Comparison of ENCODE assay signal across 1 cellular context in the genomic region with DNA sequence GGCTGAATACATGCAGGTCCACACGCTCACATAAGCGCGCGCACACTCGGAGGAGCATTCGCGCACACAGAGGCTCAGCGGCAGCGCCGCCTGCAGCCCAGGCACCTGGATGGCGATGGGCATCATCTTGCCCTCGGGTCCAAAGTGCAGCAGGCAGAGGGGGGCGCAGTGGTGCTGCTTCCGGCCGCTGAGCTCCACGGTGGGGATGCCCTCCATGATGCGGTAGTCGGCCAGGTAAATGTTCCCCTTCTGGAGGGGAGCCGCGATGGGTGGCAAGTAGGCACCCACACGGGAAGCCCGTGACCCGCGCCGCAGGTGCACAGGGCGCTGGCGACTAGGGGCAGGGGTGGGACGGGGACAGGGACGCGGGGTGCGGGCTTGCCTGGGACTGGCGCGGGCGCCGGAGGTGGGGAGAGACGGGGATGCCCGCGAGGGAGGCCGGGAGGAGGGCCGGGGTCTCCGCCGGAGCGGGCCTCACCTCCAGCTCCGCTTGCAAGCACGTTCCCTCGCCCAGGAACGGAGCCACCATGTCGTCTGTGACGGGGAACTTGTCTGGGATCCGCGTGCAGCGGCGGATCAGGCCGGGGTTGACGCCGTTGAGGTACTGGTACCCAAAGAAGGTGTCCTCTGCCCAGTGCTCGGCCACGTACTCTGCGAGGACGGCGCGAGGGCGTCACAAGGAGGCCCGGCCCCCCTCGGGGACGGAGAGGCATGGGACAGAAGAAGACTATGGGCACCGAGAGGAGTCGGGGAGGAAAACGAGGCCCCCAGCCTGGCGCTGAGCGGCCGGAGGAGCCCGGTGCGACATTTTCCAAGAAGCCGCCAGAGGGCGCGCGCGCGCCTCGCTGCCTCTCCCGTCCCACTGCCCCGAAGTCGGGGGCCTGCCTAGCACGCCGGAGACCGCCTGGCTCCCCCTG.
TF ChIP-seq lines count a peak whose summit lies in the region.

No MANE protein-coding gene starts in this region.

TF ChIP-seq in GM23338, 12 proteins besides CTCF, POLR2A, EP300 and RAD21 (continued from another document):
- TF ChIP-seq, protein P1, sequence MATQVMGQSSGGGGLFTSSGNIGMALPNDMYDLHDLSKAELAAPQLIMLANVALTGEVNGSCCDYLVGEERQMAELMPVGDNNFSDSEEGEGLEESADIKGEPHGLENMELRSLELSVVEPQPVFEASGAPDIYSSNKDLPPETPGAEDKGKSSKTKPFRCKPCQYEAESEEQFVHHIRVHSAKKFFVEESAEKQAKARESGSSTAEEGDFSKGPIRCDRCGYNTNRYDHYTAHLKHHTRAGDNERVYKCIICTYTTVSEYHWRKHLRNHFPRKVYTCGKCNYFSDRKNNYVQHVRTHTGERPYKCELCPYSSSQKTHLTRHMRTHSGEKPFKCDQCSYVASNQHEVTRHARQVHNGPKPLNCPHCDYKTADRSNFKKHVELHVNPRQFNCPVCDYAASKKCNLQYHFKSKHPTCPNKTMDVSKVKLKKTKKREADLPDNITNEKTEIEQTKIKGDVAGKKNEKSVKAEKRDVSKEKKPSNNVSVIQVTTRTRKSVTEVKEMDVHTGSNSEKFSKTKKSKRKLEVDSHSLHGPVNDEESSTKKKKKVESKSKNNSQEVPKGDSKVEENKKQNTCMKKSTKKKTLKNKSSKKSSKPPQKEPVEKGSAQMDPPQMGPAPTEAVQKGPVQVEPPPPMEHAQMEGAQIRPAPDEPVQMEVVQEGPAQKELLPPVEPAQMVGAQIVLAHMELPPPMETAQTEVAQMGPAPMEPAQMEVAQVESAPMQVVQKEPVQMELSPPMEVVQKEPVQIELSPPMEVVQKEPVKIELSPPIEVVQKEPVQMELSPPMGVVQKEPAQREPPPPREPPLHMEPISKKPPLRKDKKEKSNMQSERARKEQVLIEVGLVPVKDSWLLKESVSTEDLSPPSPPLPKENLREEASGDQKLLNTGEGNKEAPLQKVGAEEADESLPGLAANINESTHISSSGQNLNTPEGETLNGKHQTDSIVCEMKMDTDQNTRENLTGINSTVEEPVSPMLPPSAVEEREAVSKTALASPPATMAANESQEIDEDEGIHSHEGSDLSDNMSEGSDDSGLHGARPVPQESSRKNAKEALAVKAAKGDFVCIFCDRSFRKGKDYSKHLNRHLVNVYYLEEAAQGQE (IDR thresholded peaks at IDR 0.05; ENCODE audit: unreplicated experiment), result no peak
- peak; percentile 71 for TF ChIP-seq POLR2AphosphoS5 (IDR thresholded peaks at IDR 0.05; ENCODE audit: low read depth)
- no peak for TF ChIP-seq NANOG (IDR thresholded peaks at IDR 0.05; ENCODE audit: borderline replicate concordance)
